26 cellular contexts compared by ENCODE assay signal in genomic region chr22:49364398-49364797, GRCh38.
"Had no signal": no experiment of that assay in that cellular context is flagged by ENCODE, and none has a peak within 500 bp of the region (broad histone marks: within the 10 kb centered on the region; RNA-seq: fewer than 3 reads in every experiment).

No MANE protein-coding gene starts in this region.

- H3K4me3 ChIP-seq: breast epithelium, esophagus squamous epithelium, heart right ventricle, mucosa of descending colon, pancreas, psoas muscle, testis, transverse colon, uterus had no signal

- H3K27me3 ChIP-seq: testis, uterus had no signal

- H3K36me3 ChIP-seq: breast epithelium, esophagus squamous epithelium, heart right ventricle, neutrophil, pancreas, transverse colon, uterus, WERI-Rb-1 had no signal

- DNase-seq: activated CD4-positive, alpha-beta T cell treated with anti-CD3 and anti-CD28 coated beads for 48 hours; activated CD4-positive, alpha-beta T cell treated with anti-CD3 and anti-CD28 coated beads, Interleukin-2, amount 50 U/mL, for 48 hours; activated naive CD4-positive, alpha-beta T cell; activated T-cell treated with anti-CD3 and anti-CD28 coated beads, Interleukin-2, amount 50 U/mL, for 48 hours; central memory CD4-positive, alpha-beta T cell; effector CD8-positive, alpha-beta T cell; esophagus squamous epithelium; foreskin melanocyte; heart right ventricle; mesenchymal stem cell; mucosa of descending colon; psoas muscle; stimulated activated naive CD4-positive, alpha-beta T cell; SW 1271; T-helper 9 cell; testis; transverse colon; uterus; WERI-Rb-1 had no signal

- H3K27ac ChIP-seq: breast epithelium, epithelial cell of prostate, esophagus squamous epithelium, heart right ventricle, neutrophil, pancreas, psoas muscle, testis, transverse colon, uterus, WERI-Rb-1 had no signal

- H3K9me3 ChIP-seq: breast epithelium, esophagus squamous epithelium, mucosa of descending colon, neutrophil, pancreas, psoas muscle, SK-N-SH, testis, transverse colon, uterus had no signal

- ATAC-seq: activated CD4-positive, CD25-positive, alpha-beta regulatory T cell treated with anti-CD3 and anti-CD28 coated beads, Interleukin-2, amount 50 U/mL, for 24 hours; activated naive CD4-positive, alpha-beta T cell treated with anti-CD3 and anti-CD28 coated beads, Interleukin-2, amount 50 U/mL, for 72 hours; heart right ventricle; mucosa of descending colon; pancreas; psoas muscle had no signal

- H3K4me1 ChIP-seq: breast epithelium, esophagus squamous epithelium, heart right ventricle, pancreas, psoas muscle, testis, transverse colon, uterus had no signal

- H3K9ac ChIP-seq: SK-N-SH had no signal
